7 cellular contexts compared by ENCODE assay signal in genomic region chr1:6597777-6598131, GRCh38. TPM values are rescaled to one million over a fixed set of nuclear protein-coding genes. Genes with fewer than 3 reads are reported as not detected.
A peak's percentile ranks its signal among the peaks of the same experiment; 100 is the strongest.
DNase-seq lines count a peak whose midpoint lies in the region.
"Had no signal": no experiment of that assay in that cellular context is flagged by ENCODE, and none has a peak within 500 bp of the region (broad histone marks: within the 10 kb centered on the region; RNA-seq: fewer than 3 reads in every experiment).

No MANE protein-coding gene starts in this region.

- no peak overlapping the region for H3K4me3 Mint-ChIP-seq in immature natural killer cell

- H2AK5ac ChIP-seq in mesenchymal stem cell (ENCODE audit: low read length, severe bottlenecking), result no peak overlapping the region

- H3K27me3 Mint-ChIP-seq in immature natural killer cell (ENCODE audit: low read depth in 3 of 3), result peaks cover 0 to 7% (median 1%) of the 10 kb centered on the region in 3 donors

- H3K18ac ChIP-seq in mesenchymal stem cell (ENCODE audit: low read depth in 1 of 2, low read length in 2 of 2), result no peak overlapping the region

- H3K27me3 ChIP-seq in mesenchymal stem cell (ENCODE audit: control insufficient read depth in 1 of 2, insufficient read depth in 1 of 2, low read length in 2 of 2), result no peaks in the 10 kb centered on the region
- H3K27me3 ChIP-seq: colonic mucosa, MG63, tibial nerve had no signal

- peak overlapping the region in 1 of 6 donors; percentile 17 for H3K27ac Mint-ChIP-seq in immature natural killer cell

- peaks cover 54 to 58% of the 10 kb centered on the region in 2 donors for H3K4me1 Mint-ChIP-seq in immature natural killer cell

- H3K23ac ChIP-seq in mesenchymal stem cell (ENCODE audit: low read length in 2 of 2), result no peak overlapping the region

- H4K91ac ChIP-seq in mesenchymal stem cell (ENCODE audit: low read length), result no peak overlapping the region

- H3K36me3 Mint-ChIP-seq in immature natural killer cell, result peaks cover 0 to 25% (median 0%) of the 10 kb centered on the region in 3 donors

- H3K4me2 ChIP-seq in mesenchymal stem cell (ENCODE audit: low read length, poor library complexity, severe bottlenecking), result no peak overlapping the region

- H3K79me1 ChIP-seq in mesenchymal stem cell (replicated peaks; ENCODE audit: low read length, poor library complexity, severe bottlenecking), result peaks cover 49% of the 10 kb centered on the region

- peaks cover 30% of the 10 kb centered on the region for H3K4me1 ChIP-seq in mesenchymal stem cell (ENCODE audit: control insufficient read depth, insufficient read depth, low read depth, low read length)

- WGBS in mesenchymal stem cell, result 97% methylated on average over 6 of the region's 6 CpGs

- H2AFZ ChIP-seq in mesenchymal stem cell (ENCODE audit: low read depth, low read length), result no peak overlapping the region

- no peaks in the 10 kb centered on the region for H3K9me3 ChIP-seq in mesenchymal stem cell (ENCODE audit: control insufficient read depth, low read length)
- H3K9me3 ChIP-seq: colonic mucosa, MG63, tibial nerve had no signal

- H2BK15ac ChIP-seq in mesenchymal stem cell (ENCODE audit: low read depth, poor library complexity, severe bottlenecking), result no peak overlapping the region

- H3K9ac ChIP-seq in mesenchymal stem cell (ENCODE audit: low read length), result peak overlapping the region; percentile 59

- peak overlapping the region; percentile 12 to 41 for H3K4me3 ChIP-seq in mesenchymal stem cell (ENCODE audit: insufficient read depth in 1 of 2, low read depth in 1 of 2, low read length in 2 of 2)
- H3K4me3 ChIP-seq: colonic mucosa, MG63 had no signal

- no peak overlapping the region for H2BK12ac ChIP-seq in mesenchymal stem cell (ENCODE audit: low read length in 2 of 2)

- DNase-seq in mesenchymal stem cell, result no peak
- DNase-seq in immature natural killer cell, result no peak
- DNase-seq: activated CD4-positive, CD25-positive, alpha-beta regulatory T cell treated with anti-CD3 and anti-CD28 coated beads, Interleukin-2, amount 50 U/mL, for 72 hours; colonic mucosa; DMS153; MG63 had no signal

- H3K14ac ChIP-seq in mesenchymal stem cell (ENCODE audit: low read length in 2 of 2), result no peak overlapping the region

- no peaks in the 10 kb centered on the region for H3K9me3 Mint-ChIP-seq in immature natural killer cell

- peaks cover 61 to 63% of the 10 kb centered on the region in 2 experiments for H3K36me3 ChIP-seq in mesenchymal stem cell (ENCODE audit: control insufficient read depth in 1 of 2, insufficient read depth in 2 of 2, low read depth in 1 of 2, low read length in 2 of 2)
- H3K36me3 ChIP-seq: colonic mucosa had no signal

- H2BK120ac ChIP-seq in mesenchymal stem cell (ENCODE audit: low read depth, low read length), result no peak overlapping the region

- no peak overlapping the region for H2BK5ac ChIP-seq in mesenchymal stem cell (ENCODE audit: low read depth, low read length, poor library complexity, severe bottlenecking)

- H3K4ac ChIP-seq in mesenchymal stem cell (ENCODE audit: low read depth in 1 of 2, low read length in 2 of 2), result peak overlapping the region in 1 of 2 experiments; percentile 24

- no peak overlapping the region for H4K8ac ChIP-seq in mesenchymal stem cell (ENCODE audit: low read length)

- no peak overlapping the region for H3K27ac ChIP-seq in mesenchymal stem cell (ENCODE audit: low read length, poor library complexity, severe bottlenecking)
- H3K27ac ChIP-seq: colonic mucosa had no signal

RNA-seq across cellular contexts. Expression of gene KLHL21, which starts 4.9 kb away (rescaled TPM):
- polyA plus RNA-seq in mesenchymal stem cell (2013, experiment 1 of 2), result 10.4 TPM
- polyA plus RNA-seq in mesenchymal stem cell (2013, experiment 2 of 2), result 10.7 TPM
- polyA plus RNA-seq in immature natural killer cell, result 10 to 100 TPM in 1 of 3 donors, 1 to 10 TPM in 2; 7.6 to 19.7 (median 9.2) TPM

RNA-seq across cellular contexts. Expression of gene PHF13, which starts 15.8 kb away (rescaled TPM):
- 16.0 TPM for polyA plus RNA-seq in mesenchymal stem cell (2013, experiment 1 of 2)
- 15.7 TPM for polyA plus RNA-seq in mesenchymal stem cell (2013, experiment 2 of 2)
- polyA plus RNA-seq in immature natural killer cell, result 1 to 10 TPM; 1.2 to 5.7 (median 2.9) TPM

RNA-seq across cellular contexts. Expression of gene ZBTB48, which starts 18.0 kb away (rescaled TPM):
- 12.8 TPM for polyA plus RNA-seq in mesenchymal stem cell (2013, experiment 1 of 2)
- polyA plus RNA-seq in mesenchymal stem cell (2013, experiment 2 of 2), result 11.6 TPM
- 10 to 100 TPM in 2 of 3 donors, 1 to 10 TPM in 1; 8.3 to 25.9 (median 20.9) TPM for polyA plus RNA-seq in immature natural killer cell

RNA-seq across cellular contexts. Expression of gene THAP3, which starts 26.9 kb away (rescaled TPM):
- polyA plus RNA-seq in mesenchymal stem cell (2013, experiment 1 of 2), result 13.9 TPM
- polyA plus RNA-seq in mesenchymal stem cell (2013, experiment 2 of 2), result 12.8 TPM
- 10 to 100 TPM; 19.4 to 28.4 (median 28.0) TPM for polyA plus RNA-seq in immature natural killer cell

RNA-seq across cellular contexts. Expression of gene TAS1R1, which starts 42.6 kb away (rescaled TPM):
- polyA plus RNA-seq in mesenchymal stem cell (2013, experiment 1 of 2), result not detected
- not detected for polyA plus RNA-seq in mesenchymal stem cell (2013, experiment 2 of 2)
- polyA plus RNA-seq in immature natural killer cell, result under 1 TPM in 1 of 3 donors, not detected in 2; 0.16 TPM
